Comparison of ENCODE assay signal across 8 cellular contexts in genomic region chr6:155174576-155175174, GRCh38.
DNase-seq lines count a peak whose midpoint lies in the region; ATAC-seq and TF ChIP-seq lines count a peak whose summit lies in the region.

No MANE protein-coding gene starts in this region.

- H3K4me1 ChIP-seq in IMR-90 (ENCODE audit: control insufficient read depth, insufficient read depth, low read length), result peaks cover 10% of the 10 kb centered on the region

- H4K5ac ChIP-seq in IMR-90 (ENCODE audit: low read depth, low read length), result no peak overlapping the region

- H2BK120ac ChIP-seq in IMR-90 (ENCODE audit: low read depth, low read length), result peak overlapping the region; percentile 11; the same call in 1 of the 2 replicates

- H3K27ac Mint-ChIP-seq in naive B cell, result peak overlapping the region in 3 of 6 donors; percentile 4 to 59 (median 26)
- peak overlapping the region; percentile 42 for H3K27ac Mint-ChIP-seq in type B pancreatic cell

- no peak for TF ChIP-seq POLR2A in IMR-90 (IDR thresholded peaks at IDR 0.05; ENCODE audit: low read depth, low read length)

- peak; percentile 52 for ATAC-seq in GM21786 (IDR thresholded peaks at IDR 0.05; ENCODE audit: unreplicated experiment)
- peak; percentile 84 for ATAC-seq in IMR-90 (ENCODE audit: low read depth)
- ATAC-seq in naive B cell (ENCODE audit: low read depth in 2 of 2), result peak; percentile 72 to 82

- DNase-seq in ELR (ENCODE audit: low read depth) (peak; percentile 86), IMR-90 (peak; percentile 81), NOMO-1 (lab: John Stamatoyannopoulos, UW; ENCODE audit: unreplicated experiment in 2 of 2) (peak; percentile 74 to 77), epithelial cell of proximal tubule (ENCODE audit: low read depth) (peak; percentile 56), naive B cell (peak; percentile 36), type B pancreatic cell (ENCODE audit: extremely low spot score, unreplicated experiment) (no peak)
- DNase-seq in activated CD8-positive, alpha-beta memory T cell treated with anti-CD3 and anti-CD28 coated beads, Interleukin-2, amount 50 U/mL, for 4 hours, result peak; percentile 39

- peaks cover 2 to 6% (median 5%) of the 10 kb centered on the region in 3 donors for H3K4me1 Mint-ChIP-seq in naive B cell
- H3K4me1 Mint-ChIP-seq in type B pancreatic cell (ENCODE audit: unreplicated experiment), result peaks cover 18% of the 10 kb centered on the region

- H3K36me3 ChIP-seq in IMR-90 (ENCODE audit: control insufficient read depth, insufficient read depth, low read length), result no peaks in the 10 kb centered on the region

- no peak overlapping the region for H3K4me3 ChIP-seq in IMR-90 (ENCODE audit: insufficient read depth, low read depth, low read length)
- H3K4me3 ChIP-seq in epithelial cell of proximal tubule (ENCODE audit: low read depth, low read length), result no peak overlapping the region

- 39% methylated on average over 6 of the region's 11 CpGs; no CpG with 5 or more reads in 1 of the 2 experiments for WGBS in IMR-90 (ENCODE audit: extremely low coverage in 2 of 2, insufficient read length in 1 of 2), 2 experiments

- H3K23ac ChIP-seq in IMR-90 (ENCODE audit: low read depth, low read length), result no peak overlapping the region

- dilution Hi-C loops in IMR-90 (cut with HindIII; ENCODE audit: low sequenced_read_pairs, unreplicated experiment), result no loop called here

- H3K9me3 Mint-ChIP-seq in naive B cell (no peaks in the 10 kb centered on the region), type B pancreatic cell (no peaks in the 10 kb centered on the region)

- in situ Hi-C loops in IMR-90 (cut with MboI; ENCODE audit: low sequenced_read_pairs), result loop anchor here (5.0 to 10.0 kb wide), 4 partner anchors 73 to 497 kb away; no protein-coding TSS in a partner anchor

- H3K27me3 ChIP-seq in IMR-90 (ENCODE audit: control insufficient read depth, insufficient read depth, low read length), result no peaks in the 10 kb centered on the region

- peak overlapping the region in 1 of 8 donors; percentile 57 for H3K4me3 Mint-ChIP-seq in naive B cell
- H3K4me3 Mint-ChIP-seq in type B pancreatic cell, result no peak overlapping the region

- H3K18ac ChIP-seq in IMR-90 (ENCODE audit: low read depth, low read length), result no peak overlapping the region

- H2AK5ac ChIP-seq in IMR-90 (ENCODE audit: low read depth, low read length), result peak overlapping the region; percentile 89; the same call in 1 of the 2 replicates

- H3K27me3 Mint-ChIP-seq in naive B cell, result no peaks in the 10 kb centered on the region
- H3K27me3 Mint-ChIP-seq in type B pancreatic cell, result no peaks in the 10 kb centered on the region

- peaks cover 0 to 6% of the 10 kb centered on the region in 2 experiments; a peak in 1 of 4 replicates for H3K79me1 ChIP-seq in IMR-90 (ENCODE audit: low read depth in 1 of 2, low read length in 2 of 2)

- H3K4ac ChIP-seq in IMR-90 (ENCODE audit: low read depth, low read length), result peak overlapping the region; percentile 12

- H2AK9ac ChIP-seq in IMR-90 (replicated peaks; ENCODE audit: low read depth, low read length, poor library complexity), result peak overlapping the region; percentile 75

- no TSS peak for BruUV-seq in IMR-90 (replicated peaks; lab: Mats Ljungman, UMichigan)

- no peak overlapping the region for H3K9ac ChIP-seq in IMR-90 (ENCODE audit: low read depth, low read length)

- TF ChIP-seq CTCF in IMR-90 (conservative IDR thresholded peaks at IDR 0.05; ENCODE audit: low read depth, low read length) (peak; percentile 81), epithelial cell of proximal tubule (conservative IDR thresholded peaks at IDR 0.05; ENCODE audit: low read depth, low read length) (peak; percentile 84), type B pancreatic cell (conservative IDR thresholded peaks at IDR 0.05) (peak; percentile 80)

- peak overlapping the region; percentile 97; the same call in 1 of the 3 replicates for H2BK15ac ChIP-seq in IMR-90 (ENCODE audit: low read depth, low read length)

- peak overlapping the region in 1 of 2 experiments; percentile 64; a peak in 1 of 4 replicates for H4K8ac ChIP-seq in IMR-90 (ENCODE audit: low read depth in 2 of 2, low read length in 2 of 2)

- 0 out of 2 replicates have a peak overlapping the region, but pooled peaks have one; percentile 16 for H3K14ac ChIP-seq in IMR-90 (replicated peaks; ENCODE audit: low read depth, low read length)

- H3K9me1 ChIP-seq in IMR-90 (ENCODE audit: insufficient read depth, low read length), result peaks cover 3% of the 10 kb centered on the region; the same call in 1 of the 2 replicates

- CTCF ChIA-PET in IMR-90 (lab: Yijun Ruan, JAX), result interaction anchor here (0.8 to 1.5 kb wide), 3 partner anchors 221 to 246 kb away, joined by 3 to 8 read pairs (median 4); no protein-coding TSS in a partner anchor

- peak; percentile 86 for TF ChIP-seq RAD21 in IMR-90 (IDR thresholded peaks at IDR 0.05; ENCODE audit: low read length)

- H3K4me2 ChIP-seq in IMR-90 (ENCODE audit: low read depth, low read length), result no peak overlapping the region

- no peak overlapping the region for H3K27ac ChIP-seq in IMR-90 (ENCODE audit: insufficient read depth, low read length)

- no peaks in the 10 kb centered on the region for H3K9me3 ChIP-seq in IMR-90 (ENCODE audit: control insufficient read depth, insufficient read depth, low read length)

- peak overlapping the region; percentile 63 for H2BK20ac ChIP-seq in IMR-90 (ENCODE audit: low read depth, low read length)

- no peak overlapping the region for H2BK5ac ChIP-seq in IMR-90 (ENCODE audit: low read depth, low read length, poor library complexity, severe bottlenecking)

- H4K91ac ChIP-seq in IMR-90 (ENCODE audit: insufficient read depth, low read depth, low read length), result 0 out of 2 replicates have a peak overlapping the region, but pooled peaks have one; percentile 44

- intact Hi-C loops in IMR-90 (cut with micrococcal nuclease), result loop anchor here (1.0 to 5.0 kb wide), 6 partner anchors 112 to 499 kb away; no protein-coding TSS in a partner anchor

- POLR2A ChIA-PET in IMR-90 (lab: Charles Lee; ENCODE audit: unreplicated experiment), result no interaction called here

- peaks cover 3% of the 10 kb centered on the region; the same call in 1 of the 2 replicates for H4K20me1 ChIP-seq in IMR-90 (ENCODE audit: insufficient read depth, low read length)

- no peak overlapping the region for H2AFZ ChIP-seq in IMR-90 (replicated peaks; ENCODE audit: low read length, poor library complexity)

- H3K36me3 Mint-ChIP-seq in naive B cell, result no peaks in the 10 kb centered on the region
- no peaks in the 10 kb centered on the region for H3K36me3 Mint-ChIP-seq in type B pancreatic cell

- H3K56ac ChIP-seq in IMR-90 (ENCODE audit: extremely low read depth, insufficient read depth, low read length), result no peak overlapping the region

TF ChIP-seq in IMR-90, 13 proteins besides CTCF, POLR2A, EP300 and RAD21:
- TF ChIP-seq NFE2L2 (IDR thresholded peaks at IDR 0.05; ENCODE audit: low read depth, low read length) (no peak), BHLHE40 (IDR thresholded peaks at IDR 0.05; ENCODE audit: low read depth, low read length) (no peak), MAFK (IDR thresholded peaks at IDR 0.05; ENCODE audit: low read depth, low read length) (no peak), SMC3 (IDR thresholded peaks at IDR 0.05; ENCODE audit: low read depth, low read length) (peak; percentile 97), CHD1 (IDR thresholded peaks at IDR 0.05; ENCODE audit: low read depth, low read length) (no peak)
